ENCODE assay signal across 11 cellular contexts in the genomic region with DNA sequence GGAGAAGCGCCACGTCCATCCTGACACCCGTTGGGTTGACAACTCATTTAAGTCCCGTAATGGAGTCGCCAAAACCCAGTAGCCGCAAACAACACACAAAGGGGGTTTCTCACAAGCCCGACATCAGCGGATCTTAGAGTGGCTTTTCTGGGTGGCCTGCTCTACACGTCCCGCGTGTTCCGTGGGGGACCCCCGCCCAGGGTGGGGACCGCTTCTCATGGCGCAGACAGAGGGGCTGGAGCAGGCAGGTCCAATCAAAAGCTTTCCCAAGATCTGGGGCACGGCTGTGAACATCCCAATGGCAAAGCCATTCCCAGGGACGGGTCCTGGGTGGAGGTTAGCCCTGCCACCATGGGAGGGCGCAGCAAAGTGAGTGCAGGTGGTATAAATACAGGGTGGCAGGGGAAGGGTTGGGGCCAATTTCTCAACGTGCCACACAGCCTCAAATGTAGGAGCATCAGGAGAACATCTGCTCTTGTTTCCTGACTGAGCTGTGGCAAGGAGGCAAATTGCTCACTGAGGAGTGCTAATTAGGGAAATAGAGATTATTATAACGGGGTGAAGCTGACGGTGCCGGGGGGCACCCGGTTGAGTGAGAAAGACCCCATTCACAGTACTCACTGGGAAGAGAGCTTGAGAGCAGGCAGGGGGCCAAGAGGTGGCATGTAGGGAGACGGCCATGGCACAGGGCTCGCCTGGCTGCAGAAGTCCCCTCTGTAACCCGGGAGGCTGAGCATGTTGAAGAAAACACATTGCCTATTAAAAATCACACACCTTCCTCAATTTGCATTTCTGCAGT.
A peak's percentile ranks its signal among the peaks of the same experiment; 100 is the strongest.
DNase-seq lines count a peak whose midpoint lies in the region; ATAC-seq and TF ChIP-seq lines count a peak whose summit lies in the region.
"Had no signal": no experiment of that assay in that cellular context is flagged by ENCODE, and none has a peak within 500 bp of the region (broad histone marks: within the 10 kb centered on the region; RNA-seq: fewer than 3 reads in every experiment).

No MANE protein-coding gene starts in this region.

- no peak overlapping the region for H3K9ac ChIP-seq in neural progenitor cell
- H3K9ac ChIP-seq: BLaER1 treated with 17β-estradiol and CSF1 and Interleukin-3, amounts not matched to agents 10 nM and 100 nM had no signal

- POLR2A ChIA-PET in activated CD4-positive, alpha-beta memory T cell treated with anti-CD3 and anti-CD28 coated beads, Interleukin-2, amount 10 ng/mL, durations not matched to agents 7 days and 5 days (lab: Charles Lee): no interaction called here

- H3K27ac Mint-ChIP-seq in activated CD8-positive, alpha-beta memory T cell treated with anti-CD3 and anti-CD28 coated beads, Interleukin-2, amount 10 ng/mL, durations not matched to agents 7 days and 5 days: no peak overlapping the region
- peak overlapping the region; percentile 32 for H3K27ac Mint-ChIP-seq in neural progenitor cell
- H3K27ac Mint-ChIP-seq in activated CD4-positive, alpha-beta memory T cell treated with anti-CD3 and anti-CD28 coated beads, Interleukin-2, amount 10 ng/mL, durations not matched to agents 7 days and 5 days: no peak overlapping the region
- H3K27ac Mint-ChIP-seq: CD4-positive, CD25-positive, alpha-beta regulatory T cell had no signal

- no peak overlapping the region for H3K27ac ChIP-seq in neural progenitor cell
- H3K27ac ChIP-seq: BLaER1 treated with 17β-estradiol and CSF1 and Interleukin-3, amounts not matched to agents 10 nM and 100 nM had no signal

- H3K4me2 ChIP-seq in neural progenitor cell: peak overlapping the region; percentile 18
- H3K4me2 ChIP-seq: BLaER1 treated with 17β-estradiol and CSF1 and Interleukin-3, amounts not matched to agents 10 nM and 100 nM had no signal

- H3K4me3 ChIP-seq in neural progenitor cell: no peak overlapping the region
- H3K4me3 ChIP-seq: BLaER1 treated with 17β-estradiol and CSF1 and Interleukin-3, amounts not matched to agents 10 nM and 100 nM had no signal

- peak; percentile 17 for DNase-seq in activated CD8-positive, alpha-beta memory T cell treated with anti-CD3 and anti-CD28 coated beads for 24 hours
- DNase-seq in activated CD8-positive, alpha-beta memory T cell treated with anti-CD3 and anti-CD28 coated beads, Interleukin-2, amount 10 ng/mL, durations not matched to agents 7 days and 5 days: no peak
- DNase-seq in ecto neural progenitor cell (ENCODE audit: low spot score) (peak; percentile 36), neural progenitor cell (ENCODE audit: low spot score) (no peak), NOMO-1 treated with dmso at 0.1 percent for 144 hours (lab: John Stamatoyannopoulos, UW; ENCODE audit: unreplicated experiment) (no peak)
- no peak for DNase-seq in activated naive CD4-positive, alpha-beta T cell (lab: John Stamatoyannopoulos, UW)
- no peak for DNase-seq in activated CD4-positive, alpha-beta memory T cell treated with anti-CD3 and anti-CD28 coated beads, Interleukin-2, amount 10 ng/mL, durations not matched to agents 7 days and 5 days
- DNase-seq: ACHN; CD4-positive, CD25-positive, alpha-beta regulatory T cell had no signal

- no peaks in the 10 kb centered on the region for H3K36me3 ChIP-seq in neural progenitor cell
- H3K36me3 ChIP-seq: BLaER1 treated with 17β-estradiol and CSF1 and Interleukin-3, amounts not matched to agents 10 nM and 100 nM had no signal

- H3K4me1 ChIP-seq in neural progenitor cell: peaks cover 10% of the 10 kb centered on the region
- H3K4me1 ChIP-seq: BLaER1 treated with 17β-estradiol and CSF1 and Interleukin-3, amounts not matched to agents 10 nM and 100 nM had no signal

- H2AFZ ChIP-seq in neural progenitor cell (replicated peaks): peak overlapping the region; percentile 26

- no peak for ATAC-seq in activated CD8-positive, alpha-beta memory T cell treated with anti-CD3 and anti-CD28 coated beads, Interleukin-2, amount 10 ng/mL, durations not matched to agents 7 days and 5 days
- ATAC-seq: HCT116 had no signal

- no peaks in the 10 kb centered on the region for H3K79me2 ChIP-seq in neural progenitor cell (ENCODE audit: low read depth)

- H3K27me3 ChIP-seq in neural progenitor cell: no peaks in the 10 kb centered on the region
- H3K27me3 ChIP-seq: BLaER1 treated with 17β-estradiol and CSF1 and Interleukin-3, amounts not matched to agents 10 nM and 100 nM had no signal

- no peaks in the 10 kb centered on the region for H3K4me1 Mint-ChIP-seq in activated CD8-positive, alpha-beta memory T cell treated with anti-CD3 and anti-CD28 coated beads, Interleukin-2, amount 10 ng/mL, durations not matched to agents 7 days and 5 days
- H3K4me1 Mint-ChIP-seq in neural progenitor cell: peaks cover 16% of the 10 kb centered on the region
- H3K4me1 Mint-ChIP-seq in activated CD4-positive, alpha-beta memory T cell treated with anti-CD3 and anti-CD28 coated beads, Interleukin-2, amount 10 ng/mL, durations not matched to agents 7 days and 5 days: no peaks in the 10 kb centered on the region
- H3K4me1 Mint-ChIP-seq: CD4-positive, CD25-positive, alpha-beta regulatory T cell had no signal

- no peak overlapping the region for H3K4me3 Mint-ChIP-seq in activated CD8-positive, alpha-beta memory T cell treated with anti-CD3 and anti-CD28 coated beads, Interleukin-2, amount 10 ng/mL, durations not matched to agents 7 days and 5 days
- peak overlapping the region; percentile 63 for H3K4me3 Mint-ChIP-seq in neural progenitor cell
- no peak overlapping the region for H3K4me3 Mint-ChIP-seq in activated CD4-positive, alpha-beta memory T cell treated with anti-CD3 and anti-CD28 coated beads, Interleukin-2, amount 10 ng/mL, durations not matched to agents 7 days and 5 days
- H3K4me3 Mint-ChIP-seq: CD4-positive, CD25-positive, alpha-beta regulatory T cell had no signal

- H3K27me3 Mint-ChIP-seq in activated CD8-positive, alpha-beta memory T cell treated with anti-CD3 and anti-CD28 coated beads, Interleukin-2, amount 10 ng/mL, durations not matched to agents 7 days and 5 days: no peaks in the 10 kb centered on the region
- H3K27me3 Mint-ChIP-seq in neural progenitor cell (ENCODE audit: insufficient read depth, low read depth): peaks cover 9% of the 10 kb centered on the region
- H3K27me3 Mint-ChIP-seq in activated CD4-positive, alpha-beta memory T cell treated with anti-CD3 and anti-CD28 coated beads, Interleukin-2, amount 10 ng/mL, durations not matched to agents 7 days and 5 days: no peaks in the 10 kb centered on the region
- H3K27me3 Mint-ChIP-seq: CD4-positive, CD25-positive, alpha-beta regulatory T cell had no signal

- TF ChIP-seq CTCF in neural progenitor cell (IDR thresholded peaks at IDR 0.05): no peak

- no peaks in the 10 kb centered on the region for H3K9me3 ChIP-seq in neural progenitor cell (ENCODE audit: low read depth)
- H3K9me3 ChIP-seq: BLaER1 treated with 17β-estradiol and CSF1 and Interleukin-3, amounts not matched to agents 10 nM and 100 nM had no signal

- no peaks in the 10 kb centered on the region for H4K20me1 ChIP-seq in neural progenitor cell (ENCODE audit: low read depth)
- H4K20me1 ChIP-seq: BLaER1 treated with 17β-estradiol and CSF1 and Interleukin-3, amounts not matched to agents 10 nM and 100 nM had no signal

- CTCF ChIA-PET in activated CD8-positive, alpha-beta memory T cell treated with anti-CD3 and anti-CD28 coated beads, Interleukin-2, amount 10 ng/mL, durations not matched to agents 7 days and 5 days (lab: Charles Lee): no interaction called here
- CTCF ChIA-PET in activated CD4-positive, alpha-beta memory T cell treated with anti-CD3 and anti-CD28 coated beads, Interleukin-2, amount 10 ng/mL, durations not matched to agents 7 days and 5 days (lab: Charles Lee): no interaction called here

- H3F3A ChIP-seq in neural progenitor cell (ENCODE audit: low read depth): no peaks in the 10 kb centered on the region

- H3K9me3 Mint-ChIP-seq in activated CD8-positive, alpha-beta memory T cell treated with anti-CD3 and anti-CD28 coated beads, Interleukin-2, amount 10 ng/mL, durations not matched to agents 7 days and 5 days (ENCODE audit: low read depth): no peaks in the 10 kb centered on the region
- H3K9me3 Mint-ChIP-seq in neural progenitor cell: peaks cover 3% of the 10 kb centered on the region
- H3K9me3 Mint-ChIP-seq in activated CD4-positive, alpha-beta memory T cell treated with anti-CD3 and anti-CD28 coated beads, Interleukin-2, amount 10 ng/mL, durations not matched to agents 7 days and 5 days: peaks cover 6% of the 10 kb centered on the region

- no peaks in the 10 kb centered on the region for H3K36me3 Mint-ChIP-seq in activated CD8-positive, alpha-beta memory T cell treated with anti-CD3 and anti-CD28 coated beads, Interleukin-2, amount 10 ng/mL, durations not matched to agents 7 days and 5 days
- no peaks in the 10 kb centered on the region for H3K36me3 Mint-ChIP-seq in neural progenitor cell
- H3K36me3 Mint-ChIP-seq in activated CD4-positive, alpha-beta memory T cell treated with anti-CD3 and anti-CD28 coated beads, Interleukin-2, amount 10 ng/mL, durations not matched to agents 7 days and 5 days (ENCODE audit: low read depth): no peaks in the 10 kb centered on the region
- H3K36me3 Mint-ChIP-seq: CD4-positive, CD25-positive, alpha-beta regulatory T cell had no signal

Comparison
In these comparisons a context has a peak if more than half of its experiments do, and no peak if none do; other contexts are left out.
1. DNase-seq: peak in activated CD8-positive, alpha-beta memory T cell treated with anti-CD3 and anti-CD28 coated beads for 24 hours (single experiment) and ecto neural progenitor cell (single experiment); none in activated CD8-positive, alpha-beta memory T cell treated with anti-CD3 and anti-CD28 coated beads, Interleukin-2, amount 10 ng/mL, durations not matched to agents 7 days and 5 days (single experiment), neural progenitor cell (single experiment), NOMO-1 treated with dmso at 0.1 percent for 144 hours (single experiment), activated naive CD4-positive, alpha-beta T cell (0 of 4) and activated CD4-positive, alpha-beta memory T cell treated with anti-CD3 and anti-CD28 coated beads, Interleukin-2, amount 10 ng/mL, durations not matched to agents 7 days and 5 days (single experiment).